ENCODE assay signal across 8 cellular contexts in genomic region chr9:107340920-107341632, GRCh38. TPM values are rescaled to one million over a fixed set of nuclear protein-coding genes. Genes with fewer than 3 reads are reported as not detected.
A peak's percentile ranks its signal among the peaks of the same experiment; 100 is the strongest.
DNase-seq lines count a peak whose midpoint lies in the region; ATAC-seq, FAIRE-seq and TF ChIP-seq lines count a peak whose summit lies in the region.

No MANE protein-coding gene starts in this region.

- peak; percentile 51 for FAIRE-seq in A549 (lab: Jason Lieb, UNC)
- peak; percentile 28 for FAIRE-seq in bronchial epithelial cell (lab: Jason Lieb, UNC)

- ATAC-seq in A549 (peak; percentile 81 to 86), GM18520 (IDR thresholded peaks at IDR 0.05; ENCODE audit: unreplicated experiment) (peak; percentile 65), HG03039 (IDR thresholded peaks at IDR 0.05; ENCODE audit: unreplicated experiment) (peak; percentile 70)

- H3K27me3 ChIP-seq in bronchial epithelial cell (ENCODE audit: control insufficient read depth, insufficient read depth, low read length): no peaks in the 10 kb centered on the region

- no peak overlapping the region for H3K27ac ChIP-seq in A549

- TF ChIP-seq POLR2A in A549 (IDR thresholded peaks at IDR 0.05; ENCODE audit: low read length): no peak

- H3K36me3 ChIP-seq in bronchial epithelial cell (ENCODE audit: control insufficient read depth, insufficient read depth, low read length): peaks cover 1% of the 10 kb centered on the region

- 43% methylated on average over 18 of the region's 18 CpGs for WGBS in A549 (ENCODE audit: missing lambda C conversion rate)

- H3K4me2 ChIP-seq in A549: no peak overlapping the region

- no peaks in the 10 kb centered on the region for H3K4me1 ChIP-seq in A549

- TF ChIP-seq CTCF in A549 (IDR thresholded peaks at IDR 0.05) (peak; percentile 79), bronchial epithelial cell (IDR thresholded peaks at IDR 0.05; ENCODE audit: insufficient read depth, low read length, severe bottlenecking) (peak; percentile 97)

- H3K4me3 ChIP-seq in A549: no peak overlapping the region
- H3K4me3 ChIP-seq in bronchial epithelial cell (ENCODE audit: low read depth, low read length): no peak overlapping the region

- POLR2A ChIA-PET in A549 (lab: Yijun Ruan, JAX): interaction anchor here (1.4 kb wide), 1 partner anchor 59 kb away, joined by 3 read pairs; the partner anchor contains the start of gene RAD23B

- peak; percentile 74 to 75 for DNase-seq in A549 (ENCODE audit: low read depth in 1 of 2, low spot score in 1 of 2)
- peak; percentile 42 for DNase-seq in NCI-H2107 treated with DMSO at 0.1 percent for 48 hours (lab: John Stamatoyannopoulos, UW; ENCODE audit: unreplicated experiment)
- peak; percentile 64 to 83 (median 79) for DNase-seq in activated CD4-positive, CD25-positive, alpha-beta regulatory T cell (lab: John Stamatoyannopoulos, UW)
- DNase-seq in bronchial epithelial cell (ENCODE audit: low read depth): peak; percentile 77
- DNase-seq in kidney tubule cell (ENCODE audit: low spot score): peak; percentile 76
- DNase-seq in stimulated activated CD4-positive, alpha-beta T cell treated with anti-CD3 and anti-CD28 coated beads, Interleukin-4, amount 100 ng/mL, for 1 hour: peak; percentile 84

- no peaks in the 10 kb centered on the region for H3K9me3 ChIP-seq in A549

- no peak for TF ChIP-seq EP300 in A549 (IDR thresholded peaks at IDR 0.05)

- CTCF ChIA-PET in A549 (lab: Yijun Ruan, JAX): interaction anchor here (0.6 to 4.5 kb wide), 60 partner anchors 9 to 1420 kb away, joined by 3 to 34 read pairs (median 5); partner anchors contain the start of gene RAD23B

- peak; percentile 71 to 77 for TF ChIP-seq RAD21 in A549 (conservative IDR thresholded peaks at IDR 0.05 in 1 of 2, IDR thresholded peaks at IDR 0.05 in 1 of 2)

TF ChIP-seq in A549, 52 proteins besides CTCF, POLR2A, EP300 and RAD21:
- TF ChIP-seq MYC (IDR thresholded peaks at IDR 0.05; ENCODE audit: borderline replicate concordance, low read length) (peak; percentile 52; the same call in 1 of the 2 replicates), RARB (CRISPR knock-in tag; IDR thresholded peaks at IDR 0.05) (no peak), ZFP36 (IDR thresholded peaks at IDR 0.05; ENCODE audit: borderline replicate concordance, partially characterized antibody) (no peak), FOSB (CRISPR knock-in tag; IDR thresholded peaks at IDR 0.05) (0 out of 2 replicates have a peak, but pooled peaks have one; percentile 36), SMC3 (IDR thresholded peaks at IDR 0.05) (peak; percentile 82)

RNA-seq across cellular contexts. Expression of gene RAD23B, which starts 58.0 kb away (rescaled TPM):
- polyA plus RNA-seq in A549 (2011; rRNA removed): 195 and 207 TPM in 2 replicates
- 64.1 and 82.0 TPM in 2 replicates for polyA plus RNA-seq in A549 (2012; cell fraction: cytosol; rRNA removed)
- polyA plus RNA-seq in A549 (2012; cell fraction: nucleus; rRNA removed): 28.7 and 45.4 TPM in 2 replicates
- 136 to 141 TPM (median 140 TPM) in 3 replicates for polyA plus RNA-seq in A549 (2017; fragmentation: RNase III; extraction: RNeasy Plus Mini Kit Qiagen cat#74134 plus additional on column Dnase treatment)
- polyA minus RNA-seq in A549 (2011; rRNA and poly(A)+ RNA removed): 322 and 348 TPM in 2 replicates
- total RNA-seq in bronchial epithelial cell: 157 and 207 TPM in 2 replicates
